Comparison of ENCODE assay signal across 10 cellular contexts in genomic region chr2:55875434-55876135, GRCh38.
A peak's percentile ranks its signal among the peaks of the same experiment; 100 is the strongest.
DNase-seq lines count a peak whose midpoint lies in the region; ATAC-seq lines count a peak whose summit lies in the region.
"Had no signal": no experiment of that assay in that cellular context is flagged by ENCODE, and none has a peak within 500 bp of the region (broad histone marks: within the 10 kb centered on the region; RNA-seq: fewer than 3 reads in every experiment).

No MANE protein-coding gene starts in this region.

- peak; percentile 71 for DNase-seq in astrocyte of the hippocampus (ENCODE audit: low read depth, low spot score)
- DNase-seq in retina = peak; percentile 41
- no peak for DNase-seq in CD1c-positive myeloid dendritic cell (ENCODE audit: extremely low spot score)
- no peak for DNase-seq in central memory CD4-positive, alpha-beta T cell
- no peak for DNase-seq in DMS53 treated with DMSO at 0.1 percent for 48 hours (lab: John Stamatoyannopoulos, UW; ENCODE audit: unreplicated experiment)
- DNase-seq: H9; stimulated activated naive B cell treated with anti-CD40 and anti-IgM and Interleukin-4, amounts not matched to agents 10 μg/mL and 1 μg/mL and 100 μg/mL, for 72 hours had no signal

- ATAC-seq in GM19351 (IDR thresholded peaks at IDR 0.05; ENCODE audit: unreplicated experiment) (peak; percentile 76), HG03280 (IDR thresholded peaks at IDR 0.05; ENCODE audit: unreplicated experiment) (peak; percentile 64), HG02938 (IDR thresholded peaks at IDR 0.05; ENCODE audit: unreplicated experiment) (no peak)
- ATAC-seq: stimulated activated naive B cell treated with anti-CD40 and anti-IgM and Interleukin-4, amounts not matched to agents 10 μg/mL and 1 μg/mL and 100 μg/mL, for 72 hours had no signal

Comparison
In these comparisons a context has a peak if more than half of its experiments do, and no peak if none do; other contexts are left out.
1. DNase-seq: peak in astrocyte of the hippocampus (single experiment) and retina (single experiment); none in CD1c-positive myeloid dendritic cell (single experiment), central memory CD4-positive, alpha-beta T cell (single experiment) and DMS53 treated with DMSO at 0.1 percent for 48 hours (single experiment).